Comparison of ENCODE assay signal across 24 cellular contexts in genomic region chr2:120778244-120778643, GRCh38. TPM values are rescaled to one million over a fixed set of nuclear protein-coding genes. Genes with fewer than 3 reads are reported as not detected.
A peak's percentile ranks its signal among the peaks of the same experiment; 100 is the strongest.
DNase-seq lines count a peak whose midpoint lies in the region; ATAC-seq, FAIRE-seq and TF ChIP-seq lines count a peak whose summit lies in the region.
"Had no signal": no experiment of that assay in that cellular context is flagged by ENCODE, and none has a peak within 500 bp of the region (broad histone marks: within the 10 kb centered on the region; RNA-seq: fewer than 3 reads in every experiment).

No MANE protein-coding gene starts in this region.

- TF ChIP-seq CTCF in IMR-90 (conservative IDR thresholded peaks at IDR 0.05; ENCODE audit: low read depth, low read length): no peak
- TF ChIP-seq CTCF in H1 (IDR thresholded peaks at IDR 0.05; ENCODE audit: control extremely low read depth in 1 of 3, insufficient read depth in 1 of 3, low read depth in 1 of 3, low read length in 3 of 3): no peak

- H4K5ac ChIP-seq in IMR-90 (ENCODE audit: low read depth, low read length) (0 out of 2 replicates have a peak overlapping the region, but pooled peaks have one; percentile 5), H1 (ENCODE audit: insufficient read length, low read depth, low read length) (no peak overlapping the region)

- POLR2A ChIA-PET in IMR-90 (lab: Charles Lee; ENCODE audit: unreplicated experiment): interaction anchor here (1.1 kb wide), 1 partner anchor 13 kb away, joined by 4 read pairs; no protein-coding TSS in a partner anchor
- POLR2A ChIA-PET in H1 (lab: Charles Lee; ENCODE audit: partially characterized antibody): interaction anchor here (1.0 to 3.5 kb wide), 6 partner anchors 10 to 40 kb away, joined by 3 to 8 read pairs (median 3); no protein-coding TSS in a partner anchor

- H2AFZ ChIP-seq in IMR-90 (replicated peaks; ENCODE audit: low read length, poor library complexity) (peak overlapping the region; percentile 67), H1 (ENCODE audit: low read length) (no peak overlapping the region), mesenchymal stem cell (ENCODE audit: low read depth, low read length) (no peak overlapping the region)

- intact Hi-C loops in IMR-90 (cut with micrococcal nuclease): loop anchor here (10.0 kb wide), 1 partner anchor 83 kb away; no protein-coding TSS in a partner anchor

- H3K79me1 ChIP-seq in IMR-90 (ENCODE audit: low read depth in 1 of 2, low read length in 2 of 2) (peaks cover 32 to 94% of the 10 kb centered on the region in 2 experiments), H1 (ENCODE audit: low read depth, low read length) (peaks cover 31% of the 10 kb centered on the region), mesenchymal stem cell (replicated peaks; ENCODE audit: low read length, poor library complexity, severe bottlenecking) (peaks cover 58% of the 10 kb centered on the region)

- H2AK5ac ChIP-seq in IMR-90 (ENCODE audit: low read depth, low read length): peak overlapping the region; percentile 94
- peak overlapping the region; percentile 41; the same call in 1 of the 2 replicates for H2AK5ac ChIP-seq in H1 (ENCODE audit: low read depth, low read length)
- peak overlapping the region; percentile 87 for H2AK5ac ChIP-seq in mesenchymal stem cell (ENCODE audit: low read length, severe bottlenecking)

- H4K91ac ChIP-seq in IMR-90 (ENCODE audit: insufficient read depth, low read depth, low read length): peak overlapping the region; percentile 66; the same call in 1 of the 2 replicates
- peak overlapping the region; percentile 22 for H4K91ac ChIP-seq in H1 (replicated peaks; ENCODE audit: insufficient read length, low read length)
- H4K91ac ChIP-seq in mesenchymal stem cell (ENCODE audit: low read length): peak overlapping the region; percentile 30

- peak overlapping the region; percentile 66 for H2BK5ac ChIP-seq in IMR-90 (ENCODE audit: low read depth, low read length, poor library complexity, severe bottlenecking)
- peak overlapping the region; percentile 87 for H2BK5ac ChIP-seq in H1 (ENCODE audit: low read depth, low read length)
- H2BK5ac ChIP-seq in mesenchymal stem cell (ENCODE audit: low read depth, low read length, poor library complexity, severe bottlenecking): no peak overlapping the region

- FAIRE-seq in H1 (lab: Jason Lieb, UNC): no peak
- FAIRE-seq: GM12878, GM18507 had no signal

- no peak for TF ChIP-seq EP300 in H1 (IDR thresholded peaks at IDR 0.05; ENCODE audit: borderline replicate concordance in 1 of 2, low read depth in 2 of 2, low read length in 2 of 2)

- H3K4me3 ChIP-seq in IMR-90 (ENCODE audit: insufficient read depth, low read depth, low read length) (no peak overlapping the region), H1 (ENCODE audit: extremely low read depth in 1 of 4, insufficient read depth in 2 of 4, low read depth in 3 of 4, low read length in 4 of 4) (no peak overlapping the region), mesenchymal stem cell (ENCODE audit: insufficient read depth in 1 of 2, low read depth in 1 of 2, low read length in 2 of 2) (no peak overlapping the region)
- H3K4me3 ChIP-seq: GM12878, SJCRH30 had no signal

- H3K36me3 ChIP-seq in IMR-90 (ENCODE audit: control insufficient read depth, insufficient read depth, low read length): no peaks in the 10 kb centered on the region
- no peaks in the 10 kb centered on the region for H3K36me3 ChIP-seq in H1 (ENCODE audit: control insufficient read depth in 2 of 4, insufficient read depth in 4 of 4, low read length in 3 of 4)
- H3K36me3 ChIP-seq in mesenchymal stem cell (ENCODE audit: control insufficient read depth in 1 of 2, insufficient read depth in 2 of 2, low read depth in 1 of 2, low read length in 2 of 2): no peaks in the 10 kb centered on the region
- H3K36me3 ChIP-seq: SJCRH30 had no signal

- DNase-seq in EH (ENCODE audit: low read depth): peak; percentile 72
- DNase-seq in IMR-90: peak; percentile 63
- DNase-seq in H1 (ENCODE audit: low read depth in 1 of 2, low spot score in 2 of 2): no peak
- peak; percentile 53 for DNase-seq in mesenchymal stem cell
- no peak for DNase-seq in putamen (ENCODE audit: low spot score)
- no peak for DNase-seq in OCI-M1 (lab: John Stamatoyannopoulos, UW)
- no peak for DNase-seq in NOMO-1 treated with DMSO at 0.1 percent for 48 hours (lab: John Stamatoyannopoulos, UW; ENCODE audit: unreplicated experiment)
- DNase-seq: Calu3; CD4-positive, alpha-beta memory T cell; DMS53; GDM1; MV-4-11; NCI-H1417; NCI-H1930; NCI-H2171; NCI-H446; NCI-H69; SJCRH30; SW 1271 had no signal

- no peak for TF ChIP-seq POLR2A in IMR-90 (IDR thresholded peaks at IDR 0.05; ENCODE audit: low read depth, low read length)
- TF ChIP-seq POLR2A in H1 (IDR thresholded peaks at IDR 0.05; ENCODE audit: control extremely low read depth in 1 of 2, low read depth in 2 of 2, low read length in 2 of 2): no peak

- H3K27ac ChIP-seq in IMR-90 (ENCODE audit: insufficient read depth, low read length) (peak overlapping the region; percentile 10; the same call in 1 of the 2 replicates), H1 (ENCODE audit: low read depth, low read length) (no peak overlapping the region), mesenchymal stem cell (ENCODE audit: low read length, poor library complexity, severe bottlenecking) (no peak overlapping the region)
- H3K27ac ChIP-seq: RWPE1, SJCRH30 had no signal

- TF ChIP-seq RAD21 in IMR-90 (IDR thresholded peaks at IDR 0.05; ENCODE audit: low read length) (no peak), H1 (IDR thresholded peaks at IDR 0.05 in 1 of 2, conservative IDR thresholded peaks at IDR 0.05 in 1 of 2; ENCODE audit: low read depth in 2 of 2, low read length in 2 of 2) (no peak)

- in situ Hi-C loops in IMR-90 (cut with MboI; ENCODE audit: low sequenced_read_pairs): no loop called here

- WGBS in IMR-90 (ENCODE audit: extremely low coverage in 2 of 2, insufficient read length in 1 of 2), 2 experiments: no CpG with 5 or more reads among the region's 12 CpGs
- 86% methylated on average over 12 of the region's 12 CpGs; no CpG with 5 or more reads in 1 of the 2 experiments for WGBS in H1 (ENCODE audit: extremely low coverage in 1 of 2, insufficient coverage in 1 of 2, insufficient read length in 1 of 2, insufficient replicate concordance in 2 of 2, low coverage in 1 of 2, low lambda C conversion rate in 2 of 2, missing lambda C conversion rate in 1 of 2), 2 experiments
- WGBS in mesenchymal stem cell: 58% methylated on average over 12 of the region's 12 CpGs

- H3K18ac ChIP-seq in IMR-90 (ENCODE audit: low read depth, low read length) (0 out of 2 replicates have a peak overlapping the region, but pooled peaks have one; percentile 1), H1 (ENCODE audit: extremely low read depth, low read length) (no peak overlapping the region), mesenchymal stem cell (ENCODE audit: low read depth in 1 of 2, low read length in 2 of 2) (peak overlapping the region; percentile 52 to 58)

- H3K27me3 ChIP-seq in IMR-90 (ENCODE audit: control insufficient read depth, insufficient read depth, low read length): no peaks in the 10 kb centered on the region
- no peaks in the 10 kb centered on the region for H3K27me3 ChIP-seq in H1 (replicated peaks in 1 of 4; ENCODE audit: control insufficient read depth in 3 of 4, extremely low read depth in 1 of 4, insufficient read depth in 3 of 4, low read length in 3 of 4)
- H3K27me3 ChIP-seq in mesenchymal stem cell (ENCODE audit: control insufficient read depth in 1 of 2, insufficient read depth in 1 of 2, low read length in 2 of 2): no peaks in the 10 kb centered on the region
- H3K27me3 ChIP-seq: SJCRH30 had no signal

- peak overlapping the region in 1 of 2 experiments; percentile 73; a peak in 1 of 4 replicates for H4K8ac ChIP-seq in IMR-90 (ENCODE audit: low read depth in 2 of 2, low read length in 2 of 2)
- peak overlapping the region; percentile 4; the same call in 1 of the 2 replicates for H4K8ac ChIP-seq in H1 (ENCODE audit: extremely low read depth, insufficient read depth, low read length)
- peak overlapping the region; percentile 75 for H4K8ac ChIP-seq in mesenchymal stem cell (ENCODE audit: low read length)

- peak overlapping the region; percentile 30; the same call in 1 of the 3 replicates for H2BK15ac ChIP-seq in IMR-90 (ENCODE audit: low read depth, low read length)
- H2BK15ac ChIP-seq in H1 (ENCODE audit: low read length): peak overlapping the region; percentile 88; the same call in 1 of the 2 replicates
- peak overlapping the region; percentile 26 for H2BK15ac ChIP-seq in mesenchymal stem cell (ENCODE audit: low read depth, poor library complexity, severe bottlenecking)

- peak overlapping the region; percentile 85 for H3K14ac ChIP-seq in IMR-90 (replicated peaks; ENCODE audit: low read depth, low read length)
- H3K14ac ChIP-seq in H1 (ENCODE audit: insufficient read length): no peak overlapping the region
- peak overlapping the region in 1 of 2 experiments; percentile 91 for H3K14ac ChIP-seq in mesenchymal stem cell (ENCODE audit: low read length in 2 of 2)

- peak overlapping the region; percentile 74 for H2AK9ac ChIP-seq in IMR-90 (replicated peaks; ENCODE audit: low read depth, low read length, poor library complexity)

- no peaks in the 10 kb centered on the region; the same call in 1 of the 2 replicates for H3K23me2 ChIP-seq in H1 (ENCODE audit: low read depth, low read length)

- BruUV-seq in IMR-90 (replicated peaks; lab: Mats Ljungman, UMichigan): no TSS peak

- peaks cover 73% of the 10 kb centered on the region for H3K9me1 ChIP-seq in IMR-90 (ENCODE audit: insufficient read depth, low read length)

- CTCF ChIA-PET in IMR-90 (lab: Yijun Ruan, JAX) (no interaction called here), H1 (lab: Charles Lee; ENCODE audit: partially characterized antibody) (interaction anchor here (0.6 to 2.5 kb wide), 13 partner anchors 9 to 1076 kb away, joined by 3 to 7 read pairs (median 4); no protein-coding TSS in a partner anchor)

- H3K9me3 ChIP-seq in IMR-90 (ENCODE audit: control insufficient read depth, insufficient read depth, low read length): no peaks in the 10 kb centered on the region
- H3K9me3 ChIP-seq in H1 (ENCODE audit: insufficient read depth in 2 of 2, low read depth in 1 of 2, low read length in 1 of 2): no peaks in the 10 kb centered on the region
- no peaks in the 10 kb centered on the region for H3K9me3 ChIP-seq in mesenchymal stem cell (ENCODE audit: control insufficient read depth, low read length)
- H3K9me3 ChIP-seq: SJCRH30 had no signal

- dilution Hi-C loops in IMR-90 (cut with HindIII; ENCODE audit: low sequenced_read_pairs, unreplicated experiment): no loop called here

- 0 out of 2 replicates have a peak, but pooled peaks have one; percentile 16 for ATAC-seq in IMR-90 (ENCODE audit: low read depth)
- ATAC-seq in HG03097 (IDR thresholded peaks at IDR 0.05; ENCODE audit: low FRiP score, unreplicated experiment): no peak
- ATAC-seq: GM12878 had no signal

- H3K4ac ChIP-seq in IMR-90 (ENCODE audit: low read depth, low read length): peak overlapping the region; percentile 90
- no peak overlapping the region for H3K4ac ChIP-seq in H1 (replicated peaks; ENCODE audit: insufficient read length, low read depth, low read length)
- H3K4ac ChIP-seq in mesenchymal stem cell (ENCODE audit: low read depth in 1 of 2, low read length in 2 of 2): peak overlapping the region; percentile 7 to 83

- H3K79me2 ChIP-seq in H1 (ENCODE audit: control insufficient read depth in 1 of 2, insufficient read depth in 2 of 2, low read length in 2 of 2): peaks cover 11 to 97% of the 10 kb centered on the region in 2 experiments

- H3K4me1 ChIP-seq in IMR-90 (ENCODE audit: control insufficient read depth, insufficient read depth, low read length) (peaks cover 50% of the 10 kb centered on the region), H1 (replicated peaks in 1 of 4; ENCODE audit: control insufficient read depth in 3 of 4, insufficient read depth in 4 of 4, low read length in 3 of 4) (peaks cover 10 to 38% (median 18%) of the 10 kb centered on the region in 4 experiments), mesenchymal stem cell (ENCODE audit: control insufficient read depth, insufficient read depth, low read depth, low read length) (peaks cover 44% of the 10 kb centered on the region)

- H2BK12ac ChIP-seq in H1 (ENCODE audit: low read depth, low read length) (peak overlapping the region; percentile 60; the same call in 1 of the 2 replicates), mesenchymal stem cell (ENCODE audit: low read length in 2 of 2) (peak overlapping the region in 1 of 2 experiments; percentile 75)

- H3K4me2 ChIP-seq in IMR-90 (ENCODE audit: low read depth, low read length) (no peak overlapping the region), H1 (ENCODE audit: insufficient read depth in 1 of 2, low read depth in 2 of 2, low read length in 2 of 2) (no peak overlapping the region), mesenchymal stem cell (ENCODE audit: low read length, poor library complexity, severe bottlenecking) (no peak overlapping the region)

- H3K9ac ChIP-seq in IMR-90 (ENCODE audit: low read depth, low read length): no peak overlapping the region
- H3K9ac ChIP-seq in H1 (replicated peaks in 1 of 4; ENCODE audit: extremely low read depth in 1 of 4, low read depth in 3 of 4, low read length in 3 of 4): no peak overlapping the region
- no peak overlapping the region for H3K9ac ChIP-seq in mesenchymal stem cell (ENCODE audit: low read length)

- H3K23ac ChIP-seq in IMR-90 (ENCODE audit: low read depth, low read length): peak overlapping the region; percentile 72
- H3K23ac ChIP-seq in H1 (ENCODE audit: insufficient read length): no peak overlapping the region
- peak overlapping the region in 1 of 2 experiments; percentile 57 for H3K23ac ChIP-seq in mesenchymal stem cell (ENCODE audit: low read length in 2 of 2)

- H4K20me1 ChIP-seq in IMR-90 (ENCODE audit: insufficient read depth, low read length) (peaks cover 89% of the 10 kb centered on the region), H1 (replicated peaks in 1 of 2; ENCODE audit: control insufficient read depth in 1 of 2, insufficient read depth in 2 of 2, low read length in 2 of 2) (peaks cover 17 to 38% of the 10 kb centered on the region in 2 experiments)

- no peak overlapping the region for H3K56ac ChIP-seq in IMR-90 (ENCODE audit: extremely low read depth, insufficient read depth, low read length)
- no peak overlapping the region for H3K56ac ChIP-seq in H1 (replicated peaks; ENCODE audit: insufficient read length, low read depth, low read length)

- H2BK20ac ChIP-seq in IMR-90 (ENCODE audit: low read depth, low read length): peak overlapping the region; percentile 47; the same call in 1 of the 2 replicates
- no peak overlapping the region for H2BK20ac ChIP-seq in H1 (ENCODE audit: low read length)

- peak overlapping the region; percentile 83 for H2BK120ac ChIP-seq in IMR-90 (ENCODE audit: low read depth, low read length)
- no peak overlapping the region for H2BK120ac ChIP-seq in H1 (replicated peaks; ENCODE audit: low read depth, low read length)
- peak overlapping the region; percentile 7 for H2BK120ac ChIP-seq in mesenchymal stem cell (ENCODE audit: low read depth, low read length)

RNA-seq across cellular contexts. Expression of gene GLI2, which starts 42.6 kb away (rescaled TPM):
- total RNA-seq in IMR-90 (2012; rRNA removed): 3.8 and 4.7 TPM in 2 replicates
- polyA plus RNA-seq in IMR-90 (2012; rRNA removed) (26.0 and 31.5 TPM in 2 replicates), H1 (2011; rRNA removed) (18.4 and 28.8 TPM in 2 replicates)
- 7.6 and 16.7 TPM in 2 replicates for polyA plus RNA-seq in IMR-90 (2012; cell fraction: cytosol; rRNA removed)
- 57.0 and 124 TPM in 2 replicates for polyA plus RNA-seq in IMR-90 (2012; cell fraction: nucleus; rRNA removed; ENCODE audit: low replicate concordance)
- total RNA-seq in H1 (2021; fragmentation: NEBNext Ultra II Directional; extraction: Animal tissue kit (Norgen Biotek cat#: 25700)): 46.9 and 49.8 TPM in 2 replicates
- polyA plus RNA-seq in H1 (2011; cell fraction: cytosol; rRNA removed): 12.7 TPM
- polyA plus RNA-seq in H1 (2011; cell fraction: nucleus; rRNA removed): 59.5 TPM
- polyA plus RNA-seq in H1 (2012, experiment 1 of 2): 17.6 to 27.8 TPM (median 24.7 TPM) in 4 replicates
- 9.7 TPM for polyA plus RNA-seq in H1 (2012, experiment 2 of 2)
- 17.1 TPM for polyA plus RNA-seq in H1 (2013, experiment 1 of 2)
- polyA plus RNA-seq in H1 (2013, experiment 2 of 2): 16.9 TPM
- polyA minus RNA-seq in H1 (2011; rRNA and poly(A)+ RNA removed): 17.2 and 19.9 TPM in 2 replicates
- polyA minus RNA-seq in H1 (2011; cell fraction: cytosol; rRNA and poly(A)+ RNA removed): 23.0 TPM
- 42.4 TPM for polyA minus RNA-seq in H1 (2011; cell fraction: nucleus; rRNA and poly(A)+ RNA removed)
- 28.9 TPM for polyA plus RNA-seq in mesenchymal stem cell (2013, experiment 1 of 2)
- polyA plus RNA-seq in mesenchymal stem cell (2013, experiment 2 of 2): 29.5 TPM
- total RNA-seq: CD4-positive, alpha-beta memory T cell; GM12878; OCI-LY7 had no signal
- polyA plus RNA-seq: CD4-positive, alpha-beta memory T cell had no signal

Comparison
In these comparisons a context has a peak if more than half of its experiments do, and no peak if none do; other contexts are left out.
1. DNase-seq: peak in EH (single experiment), IMR-90 (single experiment) and mesenchymal stem cell (single experiment); none in H1 (0 of 2), putamen (single experiment), OCI-M1 (single experiment) and NOMO-1 treated with DMSO at 0.1 percent for 48 hours (single experiment).
2. H2AK5ac ChIP-seq: peak in every context shown above with its lines; median percentile 94 in IMR-90; 87 in mesenchymal stem cell; 41 in H1.
3. H2BK15ac ChIP-seq: peak in every context shown above with its lines; median percentile 88 in H1; 30 in IMR-90; 26 in mesenchymal stem cell.
4. Peak in every context shown above with its lines, with median percentiles within 50 percentile points of each other: H4K91ac ChIP-seq.